12 cellular contexts compared by ENCODE assay signal in genomic region chr6:11111769-11112437, GRCh38. TPM values are rescaled to one million over a fixed set of nuclear protein-coding genes. Genes with fewer than 3 reads are reported as not detected.
A peak's percentile ranks its signal among the peaks of the same experiment; 100 is the strongest.
DNase-seq lines count a peak whose midpoint lies in the region; ATAC-seq lines count a peak whose summit lies in the region.
"Had no signal": no experiment of that assay in that cellular context is flagged by ENCODE, and none has a peak within 500 bp of the region (broad histone marks: within the 10 kb centered on the region; RNA-seq: fewer than 3 reads in every experiment).

No MANE protein-coding gene starts in this region.

- CTCF ChIA-PET in activated CD4-positive, alpha-beta memory T cell treated with anti-CD3 and anti-CD28 coated beads, Interleukin-2, amount 10 ng/mL, durations not matched to agents 7 days and 5 days (lab: Charles Lee) = interaction anchor here (1.3 kb wide), 1 partner anchor 19 kb away, joined by 3 read pairs; no protein-coding TSS in a partner anchor

- H3K36me3 Mint-ChIP-seq in activated CD4-positive, alpha-beta memory T cell treated with anti-CD3 and anti-CD28 coated beads, Interleukin-2, amount 10 ng/mL, durations not matched to agents 7 days and 5 days (ENCODE audit: low read depth) = no peaks in the 10 kb centered on the region
- no peaks in the 10 kb centered on the region for H3K36me3 Mint-ChIP-seq in immature natural killer cell

- peak overlapping the region; percentile 22 for H3K4me3 Mint-ChIP-seq in activated CD4-positive, alpha-beta memory T cell treated with anti-CD3 and anti-CD28 coated beads, Interleukin-2, amount 10 ng/mL, durations not matched to agents 7 days and 5 days
- H3K4me3 Mint-ChIP-seq in immature natural killer cell = peak overlapping the region; percentile 31 to 65 (median 33)

- H3K27ac Mint-ChIP-seq in activated CD4-positive, alpha-beta memory T cell treated with anti-CD3 and anti-CD28 coated beads, Interleukin-2, amount 10 ng/mL, durations not matched to agents 7 days and 5 days = no peak overlapping the region
- H3K27ac Mint-ChIP-seq in immature natural killer cell = peak overlapping the region in 2 of 6 donors; percentile 22 to 27

- no peak for ATAC-seq in HG02870 (IDR thresholded peaks at IDR 0.05; ENCODE audit: unreplicated experiment)

- DNase-seq in CD1c-positive myeloid dendritic cell (ENCODE audit: extremely low spot score) (peak; percentile 42), immature natural killer cell (no peak), NCI-H526 (lab: John Stamatoyannopoulos, UW) (no peak), NCI-H748 treated with DMSO at 0.1 percent for 48 hours (lab: John Stamatoyannopoulos, UW) (no peak), AG08395 (ENCODE audit: low spot score) (no peak)
- peak; percentile 72 for DNase-seq in Jurkat, Clone E6-1 (ENCODE audit: low read depth, low spot score)
- DNase-seq in activated CD4-positive, alpha-beta memory T cell treated with anti-CD3 and anti-CD28 coated beads, Interleukin-2, amount 10 ng/mL, durations not matched to agents 7 days and 5 days = no peak
- DNase-seq: activated CD4-positive, CD25-positive, alpha-beta regulatory T cell treated with anti-CD3 and anti-CD28 coated beads, Interleukin-2, amount 50 U/mL, for 72 hours; amniotic stem cell; NCI-H1694 treated with DMSO at 0.1 percent for 48 hours; stomach had no signal

- POLR2A ChIA-PET in activated CD4-positive, alpha-beta memory T cell treated with anti-CD3 and anti-CD28 coated beads, Interleukin-2, amount 10 ng/mL, durations not matched to agents 7 days and 5 days (lab: Charles Lee) = no interaction called here

- H3K27me3 Mint-ChIP-seq in activated CD4-positive, alpha-beta memory T cell treated with anti-CD3 and anti-CD28 coated beads, Interleukin-2, amount 10 ng/mL, durations not matched to agents 7 days and 5 days = no peaks in the 10 kb centered on the region
- peaks cover 0 to 2% (median 0%) of the 10 kb centered on the region in 3 donors for H3K27me3 Mint-ChIP-seq in immature natural killer cell (ENCODE audit: low read depth in 3 of 3)

- peaks cover 26% of the 10 kb centered on the region for H3K4me1 Mint-ChIP-seq in activated CD4-positive, alpha-beta memory T cell treated with anti-CD3 and anti-CD28 coated beads, Interleukin-2, amount 10 ng/mL, durations not matched to agents 7 days and 5 days
- H3K4me1 Mint-ChIP-seq in immature natural killer cell = peaks cover 29 to 53% of the 10 kb centered on the region in 2 donors

- no peaks in the 10 kb centered on the region for H3K9me3 Mint-ChIP-seq in activated CD4-positive, alpha-beta memory T cell treated with anti-CD3 and anti-CD28 coated beads, Interleukin-2, amount 10 ng/mL, durations not matched to agents 7 days and 5 days
- no peaks in the 10 kb centered on the region for H3K9me3 Mint-ChIP-seq in immature natural killer cell

- H3K4me3 ChIP-seq in Jurkat, Clone E6-1 (ENCODE audit: low read length) = peak overlapping the region; percentile 17
- H3K4me3 ChIP-seq: stomach had no signal

RNA-seq across cellular contexts. Expression of gene ERVFRD-1, which starts 0.4 kb away (rescaled TPM):
- polyA plus RNA-seq in Jurkat, Clone E6-1 (2012; ENCODE audit: insufficient read depth, insufficient read length) = not detected
- total RNA-seq in activated CD4-positive, alpha-beta memory T cell treated with anti-CD3 and anti-CD28 coated beads, Interleukin-2, amount 10 ng/mL, durations not matched to agents 7 days and 5 days = not detected
- polyA plus RNA-seq in immature natural killer cell = under 1 TPM in 1 of 3 donors, not detected in 2; 0.09 TPM

RNA-seq across cellular contexts. Expression of gene SMIM13, which starts 18.3 kb away (rescaled TPM):
- polyA plus RNA-seq in Jurkat, Clone E6-1 (2012; ENCODE audit: insufficient read depth, insufficient read length) = 12.7 TPM
- 1 to 10 TPM; 9.0 to 9.4 TPM for total RNA-seq in activated CD4-positive, alpha-beta memory T cell treated with anti-CD3 and anti-CD28 coated beads, Interleukin-2, amount 10 ng/mL, durations not matched to agents 7 days and 5 days
- polyA plus RNA-seq in immature natural killer cell = 1 to 10 TPM; 2.7 to 4.6 (median 4.0) TPM

Comparison
In these comparisons a context has a peak if more than half of its experiments do, and no peak if none do; other contexts are left out.
1. DNase-seq: peak in CD1c-positive myeloid dendritic cell (single experiment) and Jurkat, Clone E6-1 (single experiment); none in activated CD4-positive, alpha-beta memory T cell treated with anti-CD3 and anti-CD28 coated beads, Interleukin-2, amount 10 ng/mL, durations not matched to agents 7 days and 5 days (single experiment), immature natural killer cell (0 of 3), NCI-H526 (0 of 2), NCI-H748 treated with DMSO at 0.1 percent for 48 hours (single experiment) and AG08395 (single experiment).